ENCODE assay signal across 8 cellular contexts in the genomic region with DNA sequence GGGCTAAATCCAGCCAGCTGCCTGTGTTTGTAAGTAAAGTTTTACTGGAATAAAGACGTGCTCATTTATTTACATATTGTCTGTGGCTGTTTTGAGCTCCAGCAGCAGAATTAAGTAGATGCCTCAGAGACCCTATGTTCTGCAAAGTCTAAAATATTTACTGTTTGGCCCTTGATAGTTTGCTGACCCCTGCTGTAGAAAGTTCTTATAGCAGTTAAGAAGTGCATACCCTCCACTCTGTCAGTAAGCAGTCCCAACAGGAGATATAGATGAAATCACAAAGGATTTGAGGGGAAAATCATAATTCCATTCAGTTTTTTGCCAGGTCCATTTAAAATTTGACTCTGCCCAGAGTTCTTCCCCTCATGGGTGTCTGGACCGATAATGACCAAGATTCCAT. TPM values are rescaled to one million over a fixed set of nuclear protein-coding genes. Genes with fewer than 3 reads are reported as not detected.
DNase-seq lines count a peak whose midpoint lies in the region; ATAC-seq, FAIRE-seq and TF ChIP-seq lines count a peak whose summit lies in the region.

No MANE protein-coding gene starts in this region.

- TF ChIP-seq EP300 in A549 (IDR thresholded peaks at IDR 0.05) = no peak

- ATAC-seq in A549 (peak; percentile 86 to 92), Panc1 (peak; percentile 78), HG02610 (IDR thresholded peaks at IDR 0.05; ENCODE audit: unreplicated experiment) (no peak), GM19452 (IDR thresholded peaks at IDR 0.05; ENCODE audit: unreplicated experiment) (no peak)

- TF ChIP-seq RAD21 in A549 (conservative IDR thresholded peaks at IDR 0.05 in 1 of 2, IDR thresholded peaks at IDR 0.05 in 1 of 2) = peak; percentile 44 to 64; a peak in 4 of 5 replicates

- H3K4me1 ChIP-seq in A549 = no peaks in the 10 kb centered on the region
- H3K4me1 ChIP-seq in Panc1 (ENCODE audit: control insufficient read depth, insufficient read depth, low read length) = no peaks in the 10 kb centered on the region

- in situ Hi-C loops in Panc1 (cut with HindIII; ENCODE audit: low pct_unique_long_range_greater_than_20kb, low sequenced_read_pairs) = no loop called here

- 73% methylated on average over 2 of the region's 2 CpGs for whole genome bisulfite sequencing in A549 (ENCODE audit: missing lambda C conversion rate)

- BruUV-seq in Panc1 (replicated peaks; lab: Mats Ljungman, UMichigan) = no TSS peak

- POLR2A ChIA-PET in A549 (lab: Yijun Ruan, JAX) (no interaction called here), Panc1 (lab: Charles Lee) (no interaction called here)

- intact Hi-C loops in Panc1 (cut with micrococcal nuclease; ENCODE audit: unreplicated experiment) = no loop called here

- H3K4me3 ChIP-seq in A549 = no peak overlapping the region
- H3K4me3 ChIP-seq in Panc1 (ENCODE audit: low read depth in 2 of 2, low read length in 2 of 2) = no peak overlapping the region

- no peak overlapping the region for H3K4me2 ChIP-seq in A549

- peak; percentile 33 to 45 for DNase-seq in A549 (ENCODE audit: low read depth in 1 of 2, low spot score in 1 of 2)
- no peak for DNase-seq in GM10266 (ENCODE audit: extremely low spot score)
- no peak for DNase-seq in Panc1 (ENCODE audit: low read depth, low spot score)
- peak; percentile 51 for DNase-seq in fibroblast of peridontal ligament (ENCODE audit: extremely low read depth)
- DNase-seq in effector CD4-positive, alpha-beta T cell = no peak
- no peak for DNase-seq in stimulated activated naive CD4-positive, alpha-beta T cell treated with Interleukin-2 at 50 U/mL for 16 hours (lab: John Stamatoyannopoulos, UW)

- no peaks in the 10 kb centered on the region for H3K27me3 ChIP-seq in Panc1 (ENCODE audit: control insufficient read depth, insufficient read depth, low read length)

- FAIRE-seq in A549 (lab: Jason Lieb, UNC) = no peak

- CTCF ChIA-PET in A549 (lab: Yijun Ruan, JAX) = interaction anchor here (0.6 to 4.8 kb wide), 7 partner anchors 9 to 631 kb away, joined by 3 to 32 read pairs (median 7); no protein-coding TSS in a partner anchor
- CTCF ChIA-PET in Panc1 (lab: Charles Lee) = no interaction called here

- TF ChIP-seq POLR2A in A549 (IDR thresholded peaks at IDR 0.05; ENCODE audit: low read length) = no peak

- H3K36me3 ChIP-seq in Panc1 (ENCODE audit: control insufficient read depth, insufficient read depth, low read length) = peaks cover 5% of the 10 kb centered on the region

- TF ChIP-seq CTCF in A549 (IDR thresholded peaks at IDR 0.05) (peak; percentile 46), GM10266 (IDR thresholded peaks at IDR 0.05; ENCODE audit: control insufficient read depth, insufficient read depth, low read depth, missing control alignments) (peak; percentile 41), Panc1 (IDR thresholded peaks at IDR 0.05) (peak; percentile 71)

- no peaks in the 10 kb centered on the region for H3K9me3 ChIP-seq in A549
- H3K9me3 ChIP-seq in Panc1 (ENCODE audit: control insufficient read depth, insufficient read depth, low read depth, low read length) = no peaks in the 10 kb centered on the region

- no peak overlapping the region for H3K27ac ChIP-seq in A549
- no peak overlapping the region for H3K27ac ChIP-seq in Panc1 (ENCODE audit: low read length)

TF ChIP-seq in A549, 52 proteins besides CTCF, POLR2A, EP300 and RAD21:
- no peak for TF ChIP-seq TP53 (CRISPR knock-in tag; IDR thresholded peaks at IDR 0.05)
- TF ChIP-seq, protein P1, sequence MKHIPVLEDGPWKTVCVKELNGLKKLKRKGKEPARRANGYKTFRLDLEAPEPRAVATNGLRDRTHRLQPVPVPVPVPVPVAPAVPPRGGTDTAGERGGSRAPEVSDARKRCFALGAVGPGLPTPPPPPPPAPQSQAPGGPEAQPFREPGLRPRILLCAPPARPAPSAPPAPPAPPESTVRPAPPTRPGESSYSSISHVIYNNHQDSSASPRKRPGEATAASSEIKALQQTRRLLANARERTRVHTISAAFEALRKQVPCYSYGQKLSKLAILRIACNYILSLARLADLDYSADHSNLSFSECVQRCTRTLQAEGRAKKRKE (CRISPR knock-in tag; IDR thresholded peaks at IDR 0.05; ENCODE audit: low read depth) = no peak
- TF ChIP-seq SMC3 (IDR thresholded peaks at IDR 0.05) = peak; percentile 22; the same call in 1 of the 3 replicates
- TF ChIP-seq KDM5A (IDR thresholded peaks at IDR 0.05) = no peak
- no peak for TF ChIP-seq MAFK (IDR thresholded peaks at IDR 0.05; ENCODE audit: partially characterized antibody)
- TF ChIP-seq HDAC2 (IDR thresholded peaks at IDR 0.05) = no peak

RNA-seq across cellular contexts. Expression of gene ITM2C, which starts 50.1 kb away (rescaled TPM):
- polyA plus RNA-seq in A549 (2011; rRNA removed) = 88.1 and 123 TPM in 2 replicates
- polyA plus RNA-seq in A549 (2012; cell fraction: cytosol; rRNA removed) = 86.8 and 109 TPM in 2 replicates
- polyA plus RNA-seq in A549 (2012; cell fraction: nucleus; rRNA removed) = 138 and 145 TPM in 2 replicates
- polyA plus RNA-seq in A549 (2017; fragmentation: RNase III; extraction: RNeasy Plus Mini Kit Qiagen cat#74134 plus additional on column Dnase treatment) = 63.3 to 105 TPM (median 84.0 TPM) in 3 replicates
- 120 and 150 TPM in 2 replicates for polyA minus RNA-seq in A549 (2011; rRNA and poly(A)+ RNA removed)
- total RNA-seq in Panc1 (2021; ENCODE audit: unreplicated experiment) = 114 TPM
- 256 TPM for polyA plus RNA-seq in Panc1 (2012; ENCODE audit: insufficient read length)

Comparison
In these comparisons a context has a peak if more than half of its experiments do, and no peak if none do; other contexts are left out.
1. ATAC-seq: peak in A549 (2 of 2) and Panc1 (single experiment); none in HG02610 (single experiment) and GM19452 (single experiment).
2. DNase-seq: peak in A549 (2 of 2) and fibroblast of peridontal ligament (single experiment); none in GM10266 (single experiment), Panc1 (single experiment), effector CD4-positive, alpha-beta T cell (single experiment) and stimulated activated naive CD4-positive, alpha-beta T cell treated with Interleukin-2 at 50 U/mL for 16 hours (single experiment).
3. Peak in every context shown above with its lines, with median percentiles within 50 percentile points of each other: CTCF ChIP-seq.